ENCODE assay signal across 8 cellular contexts in the genomic region with DNA sequence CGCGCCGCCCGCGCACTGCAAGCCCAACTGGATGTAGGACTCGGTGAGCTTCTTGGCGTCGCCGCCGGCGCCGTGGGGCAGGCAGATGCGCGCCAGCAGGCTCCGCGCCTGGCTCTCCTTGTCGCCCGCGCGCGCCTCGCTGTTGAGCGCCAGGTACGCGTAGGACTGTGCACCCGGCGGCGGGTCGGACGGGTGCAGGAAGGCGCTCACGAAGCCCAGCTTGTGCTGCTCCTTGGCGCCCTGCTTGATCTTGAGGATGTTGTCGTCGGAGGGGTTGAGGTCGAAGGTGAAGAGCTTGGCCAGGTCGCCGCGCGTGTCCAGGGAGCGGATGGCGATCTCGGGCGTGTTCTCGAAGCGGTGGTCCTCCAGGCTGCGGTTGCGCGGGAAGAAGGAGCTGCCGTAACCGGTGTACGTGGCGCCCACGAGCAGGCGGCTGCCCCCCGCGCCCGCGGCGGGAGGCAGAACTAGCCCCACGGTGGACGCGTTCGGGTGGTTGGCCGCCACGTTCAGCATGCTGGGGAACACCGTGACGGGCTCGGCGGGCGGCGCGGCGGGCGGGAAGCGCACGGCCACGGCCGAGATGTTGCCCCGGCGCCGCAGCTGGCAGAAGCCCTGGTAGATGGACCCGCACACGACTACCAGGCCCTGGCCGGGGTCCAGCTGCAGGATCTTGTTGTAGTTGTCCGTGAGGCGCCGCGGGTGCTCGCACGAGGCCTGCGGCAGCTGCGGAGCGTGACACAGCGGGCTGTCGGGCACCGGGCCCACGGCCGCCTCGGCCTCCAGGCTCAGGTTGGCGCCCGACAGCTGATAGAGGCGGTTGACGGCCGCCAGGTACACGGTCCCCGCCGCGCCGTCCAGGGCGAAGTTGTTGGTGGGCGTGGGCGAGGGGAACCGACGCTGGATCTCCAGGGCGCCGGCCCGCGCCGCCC. TPM values are rescaled to one million over a fixed set of nuclear protein-coding genes. Genes with fewer than 3 reads are reported as not detected.
DNase-seq lines count a peak whose midpoint lies in the region; ATAC-seq, FAIRE-seq and TF ChIP-seq lines count a peak whose summit lies in the region.

No MANE protein-coding gene starts in this region.

- H3K36me3 ChIP-seq in CD8-positive, alpha-beta T cell (ENCODE audit: insufficient read depth, low read length): no peaks in the 10 kb centered on the region
- H3K36me3 ChIP-seq in bronchial epithelial cell (ENCODE audit: control insufficient read depth, insufficient read depth, low read length) (no peaks in the 10 kb centered on the region), kidney epithelial cell (ENCODE audit: control insufficient read depth, insufficient read depth, low read length) (no peaks in the 10 kb centered on the region)

- DNase-seq in CD8-positive, alpha-beta T cell: peak in 6 of 7 experiments; percentile 25 to 70 (median 43)
- peak; percentile 68 for DNase-seq in HuH-7 (ENCODE audit: low spot score)
- DNase-seq in T-helper 2 cell treated with Interferon-gamma antibody and Interleukin-4, amounts not matched to agents 5 μg/mL and 100 μg/mL, for 36 hours (ENCODE audit: low spot score): peak; percentile 15
- DNase-seq in bronchial epithelial cell (ENCODE audit: low read depth): no peak
- no peak for DNase-seq in kidney epithelial cell (ENCODE audit: low read depth)
- DNase-seq in stimulated activated CD4-positive, alpha-beta T cell treated with anti-CD3 and anti-CD28 coated beads, Interleukin-4, amount 100 ng/mL, for 24 hours: peak; percentile 29
- DNase-seq in Ammon's horn (ENCODE audit: low spot score): no peak

- peak overlapping the region; percentile 45 for H3K4me3 ChIP-seq in CD8-positive, alpha-beta T cell (ENCODE audit: low read depth, low read length)
- H3K4me3 ChIP-seq in bronchial epithelial cell (ENCODE audit: low read depth, low read length) (peak overlapping the region; percentile 17), kidney epithelial cell (ENCODE audit: low read depth, low read length) (peak overlapping the region; percentile 56)

- H3K9me3 ChIP-seq in CD8-positive, alpha-beta T cell (ENCODE audit: low read length): no peaks in the 10 kb centered on the region

- no peak for TF ChIP-seq CTCF in CD8-positive, alpha-beta T cell (IDR thresholded peaks at IDR 0.05)
- TF ChIP-seq CTCF in bronchial epithelial cell (IDR thresholded peaks at IDR 0.05; ENCODE audit: insufficient read depth, low read length, severe bottlenecking): no peak
- TF ChIP-seq CTCF in kidney epithelial cell (IDR thresholded peaks at IDR 0.05; ENCODE audit: insufficient read depth, low read length, poor library complexity, severe bottlenecking): no peak

- no peak overlapping the region for H3K27ac ChIP-seq in CD8-positive, alpha-beta T cell (ENCODE audit: low read depth, low read length)

- H3K9me3 Mint-ChIP-seq in CD8-positive, alpha-beta T cell: no peaks in the 10 kb centered on the region
- no peaks in the 10 kb centered on the region for H3K9me3 Mint-ChIP-seq in T-helper 2 cell treated with Interferon-gamma antibody and Interleukin-4, amounts not matched to agents 5 μg/mL and 100 μg/mL, for 36 hours

- H3K27ac Mint-ChIP-seq in CD8-positive, alpha-beta T cell: peak overlapping the region; percentile 92
- peak overlapping the region; percentile 17 for H3K27ac Mint-ChIP-seq in T-helper 2 cell treated with Interferon-gamma antibody and Interleukin-4, amounts not matched to agents 5 μg/mL and 100 μg/mL, for 36 hours

- peaks cover 25% of the 10 kb centered on the region for H3K4me1 Mint-ChIP-seq in CD8-positive, alpha-beta T cell (ENCODE audit: low read depth)
- H3K4me1 Mint-ChIP-seq in T-helper 2 cell treated with Interferon-gamma antibody and Interleukin-4, amounts not matched to agents 5 μg/mL and 100 μg/mL, for 36 hours (ENCODE audit: low read depth): peaks cover 13% of the 10 kb centered on the region

- CTCF ChIA-PET in CD8-positive, alpha-beta T cell (lab: Charles Lee): interaction anchor here (0.8 to 2.0 kb wide), 10 partner anchors 9 to 115 kb away, joined by 3 to 10 read pairs (median 4); no protein-coding TSS in a partner anchor

- H3K4me1 ChIP-seq in CD8-positive, alpha-beta T cell (ENCODE audit: insufficient read depth, low read length): peaks cover 15% of the 10 kb centered on the region

- no peak for FAIRE-seq in bronchial epithelial cell (lab: Jason Lieb, UNC)

- intact Hi-C loops in CD8-positive, alpha-beta T cell (cut with DNase I, micrococcal nuclease): loop anchor here (1.0 to 10.0 kb wide), 8 partner anchors 13 to 506 kb away; a partner anchor contains a TSS

- POLR2A ChIA-PET in CD8-positive, alpha-beta T cell (lab: Charles Lee): interaction anchor here (0.7 to 3.7 kb wide), 10 partner anchors 9 to 290 kb away, joined by 3 to 43 read pairs (median 4); a partner anchor contains a TSS

- peaks cover 14% of the 10 kb centered on the region for H3K27me3 Mint-ChIP-seq in CD8-positive, alpha-beta T cell (ENCODE audit: low read depth)
- H3K27me3 Mint-ChIP-seq in T-helper 2 cell treated with Interferon-gamma antibody and Interleukin-4, amounts not matched to agents 5 μg/mL and 100 μg/mL, for 36 hours (ENCODE audit: low read depth): peaks cover 60% of the 10 kb centered on the region

- peaks cover 5% of the 10 kb centered on the region for H3K27me3 ChIP-seq in CD8-positive, alpha-beta T cell (ENCODE audit: insufficient read depth, low read length)
- H3K27me3 ChIP-seq in bronchial epithelial cell (ENCODE audit: control insufficient read depth, insufficient read depth, low read length): peaks cover 10% of the 10 kb centered on the region
- no peaks in the 10 kb centered on the region for H3K27me3 ChIP-seq in kidney epithelial cell (ENCODE audit: control insufficient read depth, insufficient read depth, low read length)

- peak overlapping the region; percentile 96 for H3K4me3 Mint-ChIP-seq in CD8-positive, alpha-beta T cell
- peak overlapping the region; percentile 88 for H3K4me3 Mint-ChIP-seq in T-helper 2 cell treated with Interferon-gamma antibody and Interleukin-4, amounts not matched to agents 5 μg/mL and 100 μg/mL, for 36 hours

- ATAC-seq in CD8-positive, alpha-beta T cell: peak; percentile 60
- ATAC-seq in GM18858 (IDR thresholded peaks at IDR 0.05; ENCODE audit: unreplicated experiment): no peak

- peaks cover 2% of the 10 kb centered on the region for H3K36me3 Mint-ChIP-seq in CD8-positive, alpha-beta T cell
- H3K36me3 Mint-ChIP-seq in T-helper 2 cell treated with Interferon-gamma antibody and Interleukin-4, amounts not matched to agents 5 μg/mL and 100 μg/mL, for 36 hours (ENCODE audit: low read depth): peaks cover 1% of the 10 kb centered on the region

RNA-seq across cellular contexts. Expression of a gene that starts 0.6 kb away (rescaled TPM):
- total RNA-seq in CD8-positive, alpha-beta T cell: 10 to 100 TPM; 84.7 to 96.8 TPM
- 1.0 and 2.4 TPM in 2 replicates for total RNA-seq in bronchial epithelial cell
- 103 and 114 TPM in 2 replicates for total RNA-seq in kidney epithelial cell

Comparison
In these comparisons a context has a peak if more than half of its experiments do, and no peak if none do; other contexts are left out.
1. DNase-seq: peak in CD8-positive, alpha-beta T cell (6 of 7), HuH-7 (single experiment), T-helper 2 cell treated with Interferon-gamma antibody and Interleukin-4, amounts not matched to agents 5 μg/mL and 100 μg/mL, for 36 hours (single experiment) and stimulated activated CD4-positive, alpha-beta T cell treated with anti-CD3 and anti-CD28 coated beads, Interleukin-4, amount 100 ng/mL, for 24 hours (single experiment); none in bronchial epithelial cell (single experiment), kidney epithelial cell (single experiment) and Ammon's horn (single experiment).
2. RNA of a gene that starts 0.6 kb away (total RNA-seq): 103 to 114 TPM in kidney epithelial cell and 84.7 to 96.8 TPM in CD8-positive, alpha-beta T cell; 1.0 to 2.4 TPM in bronchial epithelial cell; every median in the first group is over 10 times any median in the second.
3. Peak in every context shown above with its lines, with median percentiles within 50 percentile points of each other: H3K4me3 ChIP-seq.